19 cellular contexts compared by ENCODE assay signal in the genomic region with DNA sequence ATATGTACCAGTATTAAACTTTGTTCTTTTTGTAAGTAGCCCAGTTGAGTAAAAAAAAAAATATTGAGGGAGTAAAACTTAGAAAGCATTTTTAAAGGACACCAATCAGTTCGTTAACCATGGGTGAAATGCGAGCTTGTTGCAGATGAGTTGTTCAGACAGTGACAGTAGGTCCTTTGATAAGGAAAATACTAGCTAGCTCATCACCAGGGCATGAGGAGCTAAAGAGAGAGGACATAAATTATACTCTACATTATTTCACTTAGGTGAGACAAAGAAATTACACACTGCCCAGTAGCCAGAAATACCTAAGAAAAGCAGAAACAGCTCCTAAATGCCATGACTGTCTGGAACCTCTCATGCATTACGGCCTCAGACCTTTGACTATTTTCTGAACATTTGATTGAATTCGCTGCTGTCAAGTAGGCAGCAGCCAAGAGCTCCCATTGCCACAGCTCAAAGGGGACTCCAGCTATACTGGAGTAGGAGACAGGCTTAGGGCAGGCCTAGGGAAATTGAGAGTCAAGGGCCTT.
"Had no signal": no experiment of that assay in that cellular context is flagged by ENCODE, and none has a peak within 500 bp of the region (broad histone marks: within the 10 kb centered on the region; RNA-seq: fewer than 3 reads in every experiment).

No MANE protein-coding gene starts in this region.

- H3K27ac ChIP-seq: colonic mucosa, esophagus squamous epithelium, right lobe of liver had no signal

- H3K27ac Mint-ChIP-seq: activated B cell treated with CpG ODN at 0.5 μM for 24 hours; activated CD4-positive, alpha-beta T cell treated with anti-CD3 and anti-CD28 coated beads, Interleukin-2, amount 10 ng/mL, durations not matched to agents 7 days and 5 days; activated naive CD8-positive, alpha-beta T cell treated with anti-CD3 and anti-CD28 coated beads for 36 hours; activated T-helper 1 cell treated with anti-CD3 and anti-CD28 coated beads, Interleukin-12 subunit alpha, Interleukin-12 subunit beta, Interleukin-2, Interleukin-4 antibody, amounts not matched to agents 30 ng/mL and 10 ng/mL and 1 ng/mL, durations not matched to agents 14 hours and 24 hours and 36 hours; brain; natural killer cell; progenitor cell of endocrine pancreas had no signal

- H3K27me3 Mint-ChIP-seq: activated CD4-positive, alpha-beta T cell treated with anti-CD3 and anti-CD28 coated beads, Interleukin-2, amount 10 ng/mL, durations not matched to agents 7 days and 5 days; activated naive CD8-positive, alpha-beta T cell treated with anti-CD3 and anti-CD28 coated beads for 36 hours; brain; progenitor cell of endocrine pancreas had no signal

- ATAC-seq: natural killer cell; right lobe of liver; stimulated activated naive CD8-positive, alpha-beta T cell treated with anti-CD3 and anti-CD28 coated beads, Interleukin-15, Interleukin-2, amounts not matched to agents 100 U/mL and 50 U/mL, for 24 hours had no signal

- FAIRE-seq: kidney had no signal

- H3K9me3 Mint-ChIP-seq: activated CD4-positive, alpha-beta T cell treated with anti-CD3 and anti-CD28 coated beads, Interleukin-2, amount 10 ng/mL, durations not matched to agents 7 days and 5 days; activated T-helper 1 cell treated with anti-CD3 and anti-CD28 coated beads, Interleukin-12 subunit alpha, Interleukin-12 subunit beta, Interleukin-2, Interleukin-4 antibody, amounts not matched to agents 30 ng/mL and 10 ng/mL and 1 ng/mL, durations not matched to agents 14 hours and 24 hours and 36 hours; brain; natural killer cell had no signal

- H3K4me3 Mint-ChIP-seq: activated B cell treated with CpG ODN at 0.5 μM for 24 hours; activated CD4-positive, alpha-beta T cell treated with anti-CD3 and anti-CD28 coated beads, Interleukin-2, amount 10 ng/mL, durations not matched to agents 7 days and 5 days; activated naive CD8-positive, alpha-beta T cell treated with anti-CD3 and anti-CD28 coated beads for 36 hours; activated T-helper 1 cell treated with anti-CD3 and anti-CD28 coated beads, Interleukin-12 subunit alpha, Interleukin-12 subunit beta, Interleukin-2, Interleukin-4 antibody, amounts not matched to agents 30 ng/mL and 10 ng/mL and 1 ng/mL, durations not matched to agents 14 hours and 24 hours and 36 hours had no signal

- H3K4me1 ChIP-seq: colonic mucosa had no signal

- H3K9me3 ChIP-seq: colonic mucosa, esophagus squamous epithelium, right lobe of liver had no signal

- H3K36me3 Mint-ChIP-seq: brain, natural killer cell had no signal

- H3K4me2 ChIP-seq: smooth muscle cell had no signal

- H3K27me3 ChIP-seq: colonic mucosa, esophagus squamous epithelium, right lobe of liver had no signal

- H3K36me3 ChIP-seq: colonic mucosa, esophagus squamous epithelium, right lobe of liver had no signal

- H3K4me3 ChIP-seq: colonic mucosa, esophagus squamous epithelium, right lobe of liver, smooth muscle cell had no signal

- DNase-seq: activated B cell treated with CpG ODN at 0.5 μM for 24 hours; activated CD4-positive, alpha-beta T cell treated with anti-CD3 and anti-CD28 coated beads, Interleukin-2, amount 10 ng/mL, durations not matched to agents 7 days and 5 days; activated CD8-positive, alpha-beta memory T cell treated with anti-CD3 and anti-CD28 coated beads, Interleukin-2, amount 50 U/mL, for 48 hours; activated naive CD8-positive, alpha-beta T cell treated with anti-CD3 and anti-CD28 coated beads for 36 hours; central memory CD4-positive, alpha-beta T cell; colonic mucosa; effector CD4-positive, alpha-beta T cell; esophagus squamous epithelium; hypothalamus; kidney; mesendoderm; natural killer cell; right lobe of liver; stimulated activated naive CD8-positive, alpha-beta T cell treated with anti-CD3 and anti-CD28 coated beads, Interleukin-15, Interleukin-2, amounts not matched to agents 100 U/mL and 50 U/mL, for 24 hours; trophoblast cell had no signal
